13 cellular contexts compared by ENCODE assay signal in the genomic region with DNA sequence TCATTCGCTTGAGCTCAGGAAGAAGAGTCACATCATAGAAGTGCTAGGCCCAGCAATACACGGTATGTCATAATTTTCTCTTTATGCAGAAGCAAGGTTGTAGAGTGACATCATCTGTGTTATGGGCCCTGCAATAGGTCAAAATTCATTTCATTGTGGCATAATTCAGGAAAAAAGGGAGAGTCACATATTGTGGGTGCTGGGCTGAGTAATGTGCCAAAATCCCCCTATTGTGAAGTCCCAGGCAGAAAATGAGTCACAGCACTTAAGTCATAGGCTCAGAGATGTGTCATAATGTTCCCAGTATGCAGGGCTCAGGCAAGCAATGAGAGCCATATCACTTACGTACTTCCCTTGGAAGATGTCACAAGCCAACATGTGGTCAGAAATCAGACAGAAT.
DNase-seq lines count a peak whose midpoint lies in the region; ATAC-seq and TF ChIP-seq lines count a peak whose summit lies in the region.
"Had no signal": no experiment of that assay in that cellular context is flagged by ENCODE, and none has a peak within 500 bp of the region (broad histone marks: within the 10 kb centered on the region; RNA-seq: fewer than 3 reads in every experiment).

No MANE protein-coding gene starts in this region.

- peak; percentile 6 for DNase-seq in AG20443 (ENCODE audit: low spot score)
- peak; percentile 55 for DNase-seq in HS-5 (ENCODE audit: low read depth)
- DNase-seq in fibroblast of gingiva (ENCODE audit: low read depth), result peak; percentile 27
- no peak for DNase-seq in left lung
- DNase-seq in NCI-H1092 treated with DMSO at 0.1 percent for 48 hours (lab: John Stamatoyannopoulos, UW), result no peak
- DNase-seq in DMS53 treated with DMSO at 0.1 percent for 48 hours (lab: John Stamatoyannopoulos, UW; ENCODE audit: unreplicated experiment), result no peak
- DNase-seq: amygdala, naive B cell, NCI-H187 treated with DMSO at 0.1 percent for 48 hours, NCI-H748 treated with DMSO at 0.1 percent for 48 hours had no signal

- no peak for TF ChIP-seq CTCF in left lung (IDR thresholded peaks at IDR 0.05)

- peaks cover 0 to 5% of the 10 kb centered on the region in 2 donors for H3K9me3 ChIP-seq in left lung
- H3K9me3 ChIP-seq: esophagus muscularis mucosa had no signal

- H3K4me3 ChIP-seq in left lung, result no peak overlapping the region
- H3K4me3 ChIP-seq: esophagus muscularis mucosa had no signal

- ATAC-seq in GM18868 (IDR thresholded peaks at IDR 0.05; ENCODE audit: unreplicated experiment) (peak; percentile 85), left lung (no peak), GM18498 (IDR thresholded peaks at IDR 0.05; ENCODE audit: unreplicated experiment) (no peak)

- no peaks in the 10 kb centered on the region for H3K36me3 ChIP-seq in left lung
- H3K36me3 ChIP-seq: esophagus muscularis mucosa had no signal

- H3K4me1 ChIP-seq in left lung, result no peaks in the 10 kb centered on the region
- H3K4me1 ChIP-seq: esophagus muscularis mucosa had no signal

- intact Hi-C loops in left lung (cut with DNase I), result no loop called here

- H3K27ac ChIP-seq in left lung, result no peak overlapping the region
- H3K27ac ChIP-seq: esophagus muscularis mucosa had no signal

- no peaks in the 10 kb centered on the region for H3K27me3 ChIP-seq in left lung
- H3K27me3 ChIP-seq: esophagus muscularis mucosa had no signal

Comparison
In these comparisons a context has a peak if more than half of its experiments do, and no peak if none do; other contexts are left out.
1. DNase-seq: peak in AG20443 (single experiment), HS-5 (single experiment) and fibroblast of gingiva (single experiment); none in left lung (0 of 2), NCI-H1092 treated with DMSO at 0.1 percent for 48 hours (single experiment) and DMS53 treated with DMSO at 0.1 percent for 48 hours (single experiment).